In genomic region chr17:64129765-64130558, GRCh38 we compare ENCODE assay signal across 1 cellular context.
TF ChIP-seq lines count a peak whose summit lies in the region.

Gene ERN1 (minus strand): TSS chr17:64130144. CDS start chr17:64130029, 115 bp downstream.

TF ChIP-seq in K562, 482 proteins besides CTCF, POLR2A, EP300 and RAD21 (continued from another document and continues in another):
- TF ChIP-seq ZNF668 (CRISPR knock-in tag; IDR thresholded peaks at IDR 0.05) (no peak), ATF6 (CRISPR knock-in tag; IDR thresholded peaks at IDR 0.05) (no peak), HEY1 (CRISPR knock-in tag; IDR thresholded peaks at IDR 0.05; ENCODE audit: borderline replicate concordance) (no peak), MGA (IDR thresholded peaks at IDR 0.05) (peak; percentile 88), REST (CRISPR knock-in tag; IDR thresholded peaks at IDR 0.05; ENCODE audit: low read depth) (peak; percentile 75; the same call in 1 of the 2 replicates), GABPA (tag; conservative IDR thresholded peaks at IDR 0.05; ENCODE audit: low read depth) (peak; percentile 81), MBD1 (CRISPR knock-in tag; IDR thresholded peaks at IDR 0.05) (no peak), NELFE (IDR thresholded peaks at IDR 0.05; ENCODE audit: insufficient read depth, insufficient read length) (no peak), CHCHD3 (CRISPR knock-in tag; IDR thresholded peaks at IDR 0.05) (peak; percentile 59; the same call in 1 of the 2 replicates), DLX4 (CRISPR knock-in tag; IDR thresholded peaks at IDR 0.05) (no peak), STAT5A (IDR thresholded peaks at IDR 0.05; ENCODE audit: borderline replicate concordance, low read length) (no peak), ZNF436 (CRISPR knock-in tag; IDR thresholded peaks at IDR 0.05) (no peak), ZFP91 (CRISPR knock-in tag; IDR thresholded peaks at IDR 0.05) (no peak), ZKSCAN1 (IDR thresholded peaks at IDR 0.05; ENCODE audit: low read depth, low read length) (0 out of 2 replicates have a peak, but pooled peaks have one; percentile 20), NFYB (IDR thresholded peaks at IDR 0.05; ENCODE audit: extremely low read depth, insufficient read length) (no peak), SRSF1 (IDR thresholded peaks at IDR 0.05; ENCODE audit: low read depth, low read length) (no peak), PTTG1 (tag; IDR thresholded peaks at IDR 0.05; ENCODE audit: low read depth) (no peak), ZBED1 (IDR thresholded peaks at IDR 0.05) (no peak), ZNF239 (CRISPR knock-in tag; IDR thresholded peaks at IDR 0.05) (no peak), L3MBTL2 (IDR thresholded peaks at IDR 0.05) (peak; percentile 93), POLR2B (IDR thresholded peaks at IDR 0.05; ENCODE audit: low read depth, partially characterized antibody) (peak; percentile 76), FOXK2 (conservative IDR thresholded peaks at IDR 0.05 in 1 of 2, IDR thresholded peaks at IDR 0.05 in 1 of 2; ENCODE audit: low read depth in 2 of 2) (no peak), RFX7 (CRISPR knock-in tag; IDR thresholded peaks at IDR 0.05) (no peak), CHD1 (IDR thresholded peaks at IDR 0.05; ENCODE audit: low read length) (peak; percentile 6), BMI1 (IDR thresholded peaks at IDR 0.05; ENCODE audit: low read length) (no peak), ZNF280B (CRISPR knock-in tag; IDR thresholded peaks at IDR 0.05) (no peak), JUND (IDR thresholded peaks at IDR 0.05; ENCODE audit: borderline replicate concordance, low read depth, low read length) (peak; percentile 40), JUND (tag; IDR thresholded peaks at IDR 0.05; ENCODE audit: borderline replicate concordance, low read depth, low read length) (no peak), ZNF217 (CRISPR knock-in tag; IDR thresholded peaks at IDR 0.05) (no peak), POLR3G (IDR thresholded peaks at IDR 0.05; ENCODE audit: extremely low read depth, insufficient read length, insufficient replicate concordance) (no peak), ARID2 (IDR thresholded peaks at IDR 0.05) (no peak), ZNF695 (CRISPR knock-in tag; IDR thresholded peaks at IDR 0.05) (no peak), HMG20B (CRISPR knock-in tag; IDR thresholded peaks at IDR 0.05) (no peak), CTBP1 (IDR thresholded peaks at IDR 0.05; ENCODE audit: borderline replicate concordance) (peak; percentile 50; the same call in 1 of the 2 replicates), ZNF764 (CRISPR knock-in tag; IDR thresholded peaks at IDR 0.05; ENCODE audit: low read depth) (no peak), CAMTA2 (CRISPR knock-in tag; conservative IDR thresholded peaks at IDR 0.05) (no peak), ZBTB17 (CRISPR knock-in tag; IDR thresholded peaks at IDR 0.05) (peak; percentile 59; the same call in 1 of the 2 replicates)
